8 cellular contexts compared by ENCODE assay signal in genomic region chr9:123225374-123225813, GRCh38. TPM values are rescaled to one million over a fixed set of nuclear protein-coding genes. Genes with fewer than 3 reads are reported as not detected.
DNase-seq lines count a peak whose midpoint lies in the region; ATAC-seq and TF ChIP-seq lines count a peak whose summit lies in the region.

No MANE protein-coding gene starts in this region.

- H3K4me1 ChIP-seq in BLaER1 = peaks cover 29% of the 10 kb centered on the region
- H3K4me1 ChIP-seq in Panc1 (ENCODE audit: control insufficient read depth, insufficient read depth, low read length) = no peaks in the 10 kb centered on the region
- no peaks in the 10 kb centered on the region for H3K4me1 ChIP-seq in hepatocyte (ENCODE audit: insufficient read depth)

- no TSS peak for BruUV-seq in Panc1 (replicated peaks; lab: Mats Ljungman, UMichigan)

- CTCF ChIA-PET in Panc1 (lab: Charles Lee) = no interaction called here

- in situ Hi-C loops in Panc1 (cut with HindIII; ENCODE audit: low pct_unique_long_range_greater_than_20kb, low sequenced_read_pairs) = no loop called here

- peak overlapping the region; percentile 18 for H3K4me2 ChIP-seq in BLaER1
- no peak overlapping the region for H3K4me2 ChIP-seq in hepatocyte

- 44% methylated on average over 4 of the region's 4 CpGs for WGBS in hepatocyte (ENCODE audit: low lambda C conversion rate, missing lambda C conversion rate)

- DNase-seq in Panc1 (ENCODE audit: low read depth, low spot score) (peak; percentile 35), hepatocyte (ENCODE audit: low spot score) (peak; percentile 49), OCI-M2 (lab: John Stamatoyannopoulos, UW; ENCODE audit: unreplicated experiment) (no peak)
- peak; percentile 34 for DNase-seq in activated gamma-delta T cell treated with anti-CD3 and anti-CD28 coated beads, Interleukin-2, amount 50 U/mL, for 16 hours (ENCODE audit: low read depth)
- DNase-seq in stimulated activated CD4-positive, alpha-beta T cell treated with anti-CD3 and anti-CD28 coated beads, Interleukin-15, amount 100 ng/mL, for 24 hours = peak; percentile 70

- H3K27ac ChIP-seq in BLaER1 (no peak overlapping the region), Panc1 (ENCODE audit: low read length) (no peak overlapping the region), hepatocyte (no peak overlapping the region)

- H3K4me3 ChIP-seq in BLaER1 = no peak overlapping the region
- H3K4me3 ChIP-seq in Panc1 (ENCODE audit: low read depth in 2 of 2, low read length in 2 of 2) = no peak overlapping the region
- no peak overlapping the region for H3K4me3 ChIP-seq in hepatocyte

- peak; percentile 59 for TF ChIP-seq CTCF in Panc1 (IDR thresholded peaks at IDR 0.05)
- peak; percentile 41 for TF ChIP-seq CTCF in hepatocyte (IDR thresholded peaks at IDR 0.05; ENCODE audit: poor library complexity)

- H3K9me3 ChIP-seq in BLaER1 = peaks cover 4% of the 10 kb centered on the region; the same call in 1 of the 2 replicates
- no peaks in the 10 kb centered on the region for H3K9me3 ChIP-seq in Panc1 (ENCODE audit: control insufficient read depth, insufficient read depth, low read depth, low read length)
- H3K9me3 ChIP-seq in hepatocyte (ENCODE audit: low read depth) = no peaks in the 10 kb centered on the region

- H4K20me1 ChIP-seq in BLaER1 (peaks cover 96% of the 10 kb centered on the region), hepatocyte (ENCODE audit: insufficient read depth, poor library complexity, severe bottlenecking) (no peaks in the 10 kb centered on the region)

- no peak overlapping the region for H3K9ac ChIP-seq in BLaER1

- no peak overlapping the region for H2AFZ ChIP-seq in hepatocyte

- POLR2A ChIA-PET in Panc1 (lab: Charles Lee) = no interaction called here

- no peaks in the 10 kb centered on the region for H3K79me2 ChIP-seq in hepatocyte

- peaks cover 66% of the 10 kb centered on the region for H3K36me3 ChIP-seq in BLaER1
- no peaks in the 10 kb centered on the region for H3K36me3 ChIP-seq in Panc1 (ENCODE audit: control insufficient read depth, insufficient read depth, low read length)
- H3K36me3 ChIP-seq in hepatocyte (replicated peaks; ENCODE audit: insufficient read depth, low read depth) = no peaks in the 10 kb centered on the region

- no peaks in the 10 kb centered on the region for H3K9me2 ChIP-seq in hepatocyte (replicated peaks; ENCODE audit: insufficient read depth)

- intact Hi-C loops in Panc1 (cut with micrococcal nuclease; ENCODE audit: unreplicated experiment) = no loop called here

- H3K27me3 ChIP-seq in BLaER1 (no peaks in the 10 kb centered on the region), Panc1 (ENCODE audit: control insufficient read depth, insufficient read depth, low read length) (no peaks in the 10 kb centered on the region), hepatocyte (no peaks in the 10 kb centered on the region)

- peak; percentile 82 for ATAC-seq in GM18861 (IDR thresholded peaks at IDR 0.05; ENCODE audit: unreplicated experiment)
- peak; percentile 84 for ATAC-seq in HG03045 (IDR thresholded peaks at IDR 0.05; ENCODE audit: unreplicated experiment)
- peak; percentile 53; the same call in 1 of the 2 replicates for ATAC-seq in Panc1

RNA-seq across cellular contexts. Expression of gene STRBP, which starts 43.0 kb away (rescaled TPM):
- total RNA-seq in Panc1 (2021; ENCODE audit: unreplicated experiment) (40.3 TPM), hepatocyte (25.8 and 26.8 TPM in 2 replicates)
- 18.7 TPM for polyA plus RNA-seq in Panc1 (2012; ENCODE audit: insufficient read length)
- polyA plus RNA-seq in hepatocyte = 27.7 and 28.1 TPM in 2 replicates
